ENCODE assay signal across 22 cellular contexts in the genomic region with DNA sequence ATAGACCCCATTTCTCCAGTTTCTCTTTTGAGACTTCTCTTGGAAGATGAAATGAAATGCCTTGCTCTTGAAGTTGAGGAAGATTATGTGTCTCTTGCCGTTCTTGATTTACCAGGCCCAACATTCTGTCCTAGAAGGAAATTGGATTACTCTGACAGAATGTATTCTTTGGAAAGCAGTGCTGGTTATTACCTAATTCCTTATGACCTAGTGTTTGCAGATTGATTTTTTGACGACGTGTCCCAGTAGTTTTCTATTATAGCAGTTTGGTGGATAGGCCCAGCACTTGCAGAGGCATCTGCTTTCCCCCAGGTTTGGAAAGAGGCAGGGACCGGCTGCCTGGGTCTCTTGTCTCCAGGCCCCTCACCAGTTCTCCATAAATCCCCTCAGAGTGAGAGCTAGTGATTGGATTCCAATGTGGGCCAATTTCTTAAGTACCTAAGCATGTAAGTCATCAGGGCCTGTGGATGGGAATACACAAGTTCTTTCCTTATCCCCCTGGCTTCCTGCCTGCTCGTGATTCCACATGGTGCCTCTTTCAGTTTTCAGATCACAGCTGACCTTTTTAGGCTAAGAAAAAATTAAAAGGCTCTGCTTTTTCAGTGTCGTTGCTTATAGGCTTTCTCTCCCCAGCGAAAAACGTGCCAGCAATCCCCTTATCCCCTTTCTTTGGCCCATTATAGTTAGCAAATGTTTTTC. TPM values are rescaled to one million over a fixed set of nuclear protein-coding genes. Genes with fewer than 3 reads are reported as not detected.
DNase-seq lines count a peak whose midpoint lies in the region; ATAC-seq and TF ChIP-seq lines count a peak whose summit lies in the region.
"Had no signal": no experiment of that assay in that cellular context is flagged by ENCODE, and none has a peak within 500 bp of the region (broad histone marks: within the 10 kb centered on the region; RNA-seq: fewer than 3 reads in every experiment).

No MANE protein-coding gene starts in this region.

- H3K4me1 ChIP-seq in osteoblast (ENCODE audit: insufficient read depth, low read length): no peaks in the 10 kb centered on the region
- no peaks in the 10 kb centered on the region for H3K4me1 ChIP-seq in uterus
- H3K4me1 ChIP-seq in neuronal stem cell (ENCODE audit: control insufficient read depth in 2 of 2, insufficient read depth in 1 of 2, low read depth in 1 of 2, low read length in 2 of 2): peaks cover 5 to 9% of the 10 kb centered on the region in 2 donors
- no peaks in the 10 kb centered on the region for H3K4me1 ChIP-seq in gastroesophageal sphincter
- H3K4me1 ChIP-seq: A549, BLaER1, HAP-1, SJSA1 had no signal

- H4K91ac ChIP-seq in neuronal stem cell (ENCODE audit: low read depth, low read length, poor library complexity): no peak overlapping the region

- H3K27me3 ChIP-seq in osteoblast (ENCODE audit: insufficient read depth, low read length): peaks cover 10% of the 10 kb centered on the region
- no peaks in the 10 kb centered on the region for H3K27me3 ChIP-seq in uterus
- H3K27me3 ChIP-seq in neuronal stem cell (ENCODE audit: control insufficient read depth in 3 of 3, insufficient read depth in 3 of 3, low read depth in 1 of 3, low read length in 3 of 3): no peaks in the 10 kb centered on the region
- peaks cover 40% of the 10 kb centered on the region for H3K27me3 ChIP-seq in gastroesophageal sphincter
- H3K27me3 ChIP-seq: SJSA1 had no signal

- TF ChIP-seq EP300 in gastroesophageal sphincter (IDR thresholded peaks at IDR 0.05): no peak

- WGBS in neuronal stem cell (ENCODE audit: extremely low coverage in 2 of 2, insufficient read length in 2 of 2, insufficient replicate concordance in 1 of 2), 2 donors: no CpG with 5 or more reads among the region's 8 CpGs
- 66 to 69% methylated on average over 7 to 8 of the region's 8 CpGs for WGBS in gastroesophageal sphincter (ENCODE audit: low coverage in 1 of 2), 2 donors

- H2BK5ac ChIP-seq in neuronal stem cell (ENCODE audit: low read length): no peak overlapping the region

- no peak overlapping the region for H2BK15ac ChIP-seq in neuronal stem cell (ENCODE audit: low read length)

- H3K27ac ChIP-seq in osteoblast (ENCODE audit: low read depth, low read length) (no peak overlapping the region), uterus (peak overlapping the region; percentile 15 to 49), neuronal stem cell (replicated peaks; ENCODE audit: low read length) (no peak overlapping the region), gastroesophageal sphincter (no peak overlapping the region)
- H3K27ac ChIP-seq: A549, BLaER1, GM23248, PC-9, SJSA1 had no signal

- H2AFZ ChIP-seq in osteoblast (ENCODE audit: low read length) (no peak overlapping the region), neuronal stem cell (ENCODE audit: low read length) (no peak overlapping the region)
- H2AFZ ChIP-seq: GM23248, PC-9 had no signal

- peaks cover 26 to 35% of the 10 kb centered on the region in 2 donors for H3K27me3 Mint-ChIP-seq in natural killer cell treated with Interleukin-12 subunit alpha and Interleukin-12 subunit beta and Interleukin-15 and Interleukin-18, amount 100 ng/mL, for 72 hours
- H3K27me3 Mint-ChIP-seq in natural killer cell (ENCODE audit: low read depth in 2 of 2): peaks cover 19 to 32% of the 10 kb centered on the region in 2 donors

- H3K4me2 ChIP-seq in osteoblast (ENCODE audit: insufficient read depth, low read length) (no peak overlapping the region), neuronal stem cell (ENCODE audit: insufficient read depth, low read length, poor library complexity, severe bottlenecking) (no peak overlapping the region)
- H3K4me2 ChIP-seq: A549, BLaER1, PC-9 had no signal

- no peak for ATAC-seq in natural killer cell treated with Interleukin-12 subunit alpha and Interleukin-12 subunit beta and Interleukin-15 and Interleukin-18, amount 100 ng/mL, for 72 hours
- ATAC-seq in natural killer cell (no peak), gastroesophageal sphincter (no peak)
- ATAC-seq: A549, GM12878 had no signal

- no peak overlapping the region for H3K23ac ChIP-seq in neuronal stem cell (ENCODE audit: low read depth, low read length, poor library complexity)

- H3K36me3 ChIP-seq in osteoblast (ENCODE audit: insufficient read depth, low read length) (no peaks in the 10 kb centered on the region), uterus (no peaks in the 10 kb centered on the region), neuronal stem cell (replicated peaks in 1 of 2; ENCODE audit: control insufficient read depth in 2 of 2, insufficient read depth in 2 of 2, low read length in 2 of 2) (no peaks in the 10 kb centered on the region), gastroesophageal sphincter (no peaks in the 10 kb centered on the region)
- H3K36me3 ChIP-seq: BLaER1, HAP-1, SJSA1 had no signal

- no peak overlapping the region for H2AK5ac ChIP-seq in neuronal stem cell (ENCODE audit: low read depth, low read length)

- no peak for TF ChIP-seq CTCF in natural killer cell (IDR thresholded peaks at IDR 0.05)
- no peak for TF ChIP-seq CTCF in osteoblast (IDR thresholded peaks at IDR 0.05; ENCODE audit: extremely low read depth, low read depth, low read length)
- TF ChIP-seq CTCF in uterus (IDR thresholded peaks at IDR 0.05): no peak
- no peak for TF ChIP-seq CTCF in gastroesophageal sphincter (IDR thresholded peaks at IDR 0.05)

- peaks cover 33 to 34% of the 10 kb centered on the region in 2 donors for H3K4me1 Mint-ChIP-seq in natural killer cell treated with Interleukin-12 subunit alpha and Interleukin-12 subunit beta and Interleukin-15 and Interleukin-18, amount 100 ng/mL, for 72 hours (ENCODE audit: low read depth in 2 of 2)
- peaks cover 32 to 36% of the 10 kb centered on the region in 2 donors for H3K4me1 Mint-ChIP-seq in natural killer cell

- no peak overlapping the region for H3K18ac ChIP-seq in neuronal stem cell (ENCODE audit: low read length)

- H2BK12ac ChIP-seq in neuronal stem cell (ENCODE audit: low read length): no peak overlapping the region

- no peak overlapping the region for H4K8ac ChIP-seq in neuronal stem cell (ENCODE audit: low read depth, low read length)

- no peak for TF ChIP-seq POLR2A in uterus (IDR thresholded peaks at IDR 0.05)
- no peak for TF ChIP-seq POLR2A in gastroesophageal sphincter (IDR thresholded peaks at IDR 0.05)

- peak; percentile 5 for DNase-seq in natural killer cell treated with Interleukin-12 subunit alpha and Interleukin-12 subunit beta and Interleukin-15 and Interleukin-18, amount 100 ng/mL, for 72 hours (ENCODE audit: low spot score)
- DNase-seq in natural killer cell (no peak), fibroblast of peridontal ligament (ENCODE audit: extremely low read depth) (peak; percentile 28), osteoblast (ENCODE audit: insufficient read length, low spot score, missing footprints) (peak; percentile 25), uterus (peak; percentile 65 to 68), neuronal stem cell (ENCODE audit: low spot score) (no peak), NCI-H1694 treated with DMSO at 0.1 percent for 48 hours (lab: John Stamatoyannopoulos, UW) (no peak)
- DNase-seq: CD4-positive, alpha-beta memory T cell; DMS153; EL; GM23248; NCI-H1092 treated with DMSO at 0.1 percent for 48 hours; NCI-H146; NCI-H2081 treated with DMSO at 0.1 percent for 48 hours; NCI-H510A treated with DMSO at 0.1 percent for 48 hours; PC-9 had no signal

- no peaks in the 10 kb centered on the region for H3K36me3 Mint-ChIP-seq in natural killer cell treated with Interleukin-12 subunit alpha and Interleukin-12 subunit beta and Interleukin-15 and Interleukin-18, amount 100 ng/mL, for 72 hours
- H3K36me3 Mint-ChIP-seq in natural killer cell: no peaks in the 10 kb centered on the region
- H3K36me3 Mint-ChIP-seq: CD4-positive, alpha-beta memory T cell had no signal

- intact Hi-C loops in natural killer cell (cut with micrococcal nuclease): no loop called here
- intact Hi-C loops in uterus (cut with DNase I; ENCODE audit: low total_unique reads): no loop called here

- no peaks in the 10 kb centered on the region for H3K79me2 ChIP-seq in osteoblast (ENCODE audit: insufficient read depth, low read length)

- no peak overlapping the region for H2BK120ac ChIP-seq in neuronal stem cell (ENCODE audit: low read depth, low read length)

- H4K20me1 ChIP-seq in osteoblast (ENCODE audit: insufficient read depth, low read length): no peaks in the 10 kb centered on the region
- H4K20me1 ChIP-seq: BLaER1 had no signal

- no peak overlapping the region for H3K4me3 Mint-ChIP-seq in natural killer cell treated with Interleukin-12 subunit alpha and Interleukin-12 subunit beta and Interleukin-15 and Interleukin-18, amount 100 ng/mL, for 72 hours
- no peak overlapping the region for H3K4me3 Mint-ChIP-seq in natural killer cell
- H3K4me3 Mint-ChIP-seq: CD4-positive, alpha-beta memory T cell had no signal

- H3K9me3 Mint-ChIP-seq in natural killer cell treated with Interleukin-12 subunit alpha and Interleukin-12 subunit beta and Interleukin-15 and Interleukin-18, amount 100 ng/mL, for 72 hours: no peaks in the 10 kb centered on the region
- no peaks in the 10 kb centered on the region for H3K9me3 Mint-ChIP-seq in natural killer cell

- peak overlapping the region in 1 of 2 donors; percentile 0 for H3K27ac Mint-ChIP-seq in natural killer cell treated with Interleukin-12 subunit alpha and Interleukin-12 subunit beta and Interleukin-15 and Interleukin-18, amount 100 ng/mL, for 72 hours
- no peak overlapping the region for H3K27ac Mint-ChIP-seq in natural killer cell
- H3K27ac Mint-ChIP-seq: CD4-positive, alpha-beta memory T cell had no signal

- H3K4me3 ChIP-seq in osteoblast (ENCODE audit: insufficient read depth, low read length) (no peak overlapping the region), uterus (no peak overlapping the region), neuronal stem cell (ENCODE audit: low read length in 2 of 2) (no peak overlapping the region), gastroesophageal sphincter (no peak overlapping the region)
- H3K4me3 ChIP-seq: A549, BLaER1, GM12878, GM23248, HAP-1, PC-9, SJSA1 had no signal

- H3K14ac ChIP-seq in neuronal stem cell (ENCODE audit: low read length): no peak overlapping the region

- no peaks in the 10 kb centered on the region for H3K9me3 ChIP-seq in osteoblast (ENCODE audit: low read depth, low read length)
- no peaks in the 10 kb centered on the region for H3K9me3 ChIP-seq in uterus
- H3K9me3 ChIP-seq in neuronal stem cell (replicated peaks in 1 of 2; ENCODE audit: control insufficient read depth in 2 of 2, insufficient read depth in 1 of 2, low read depth in 1 of 2, low read length in 2 of 2): no peaks in the 10 kb centered on the region
- no peaks in the 10 kb centered on the region for H3K9me3 ChIP-seq in gastroesophageal sphincter
- H3K9me3 ChIP-seq: A549, BLaER1, HAP-1, SJSA1 had no signal

- H3K4ac ChIP-seq in neuronal stem cell (ENCODE audit: low read length): no peak overlapping the region

- H3K79me1 ChIP-seq in neuronal stem cell (ENCODE audit: low read depth, low read length): no peaks in the 10 kb centered on the region

- no peak overlapping the region for H3K9ac ChIP-seq in neuronal stem cell (ENCODE audit: low read depth, low read length, poor library complexity)
- H3K9ac ChIP-seq: BLaER1, GM23248 had no signal

RNA-seq across cellular contexts. Expression of gene EPHB3, which starts 50.2 kb away (rescaled TPM):
- not detected for total RNA-seq in natural killer cell treated with Interleukin-12 subunit alpha and Interleukin-12 subunit beta and Interleukin-15 and Interleukin-18, amount 100 ng/mL, for 72 hours
- total RNA-seq in natural killer cell (not detected), osteoblast (3.6 and 4.1 TPM in 2 replicates), uterus (10 to 100 TPM in 2 of 4 donors, 1 to 10 TPM in 2; 2.0 to 70.2 (median 19.7) TPM), gastroesophageal sphincter (10 to 100 TPM in 1 of 4 donors, 1 to 10 TPM in 3; 3.1 to 10.6 (median 4.6) TPM)
- polyA plus RNA-seq in neuronal stem cell (2013, experiment 1 of 2): 3.8 TPM
- 4.3 TPM for polyA plus RNA-seq in neuronal stem cell (2013, experiment 2 of 2)
- total RNA-seq: GM12878 had no signal

Comparison
In these comparisons a context has a peak if more than half of its experiments do, and no peak if none do; other contexts are left out.
1. DNase-seq: peak in natural killer cell treated with Interleukin-12 subunit alpha and Interleukin-12 subunit beta and Interleukin-15 and Interleukin-18, amount 100 ng/mL, for 72 hours (single experiment), fibroblast of peridontal ligament (single experiment), osteoblast (single experiment) and uterus (2 of 2); none in natural killer cell (single experiment), neuronal stem cell (single experiment) and NCI-H1694 treated with DMSO at 0.1 percent for 48 hours (single experiment).
2. H3K27ac ChIP-seq: peak in uterus (2 of 2); none in osteoblast (single experiment), neuronal stem cell (single experiment) and gastroesophageal sphincter (0 of 4).